In genomic region chr9:136886610-136887597, GRCh38 we compare ENCODE assay signal across 1 cellular context.
TF ChIP-seq lines count a peak whose summit lies in the region.

No MANE protein-coding gene starts in this region.

TF ChIP-seq in HepG2, 621 proteins besides CTCF, POLR2A, EP300 and RAD21 (continued from another document and continues in another):
- TF ChIP-seq ZHX1 (CRISPR knock-in tag; IDR thresholded peaks at IDR 0.05; ENCODE audit: low read depth) (no peak), ZNF142 (CRISPR knock-in tag; IDR thresholded peaks at IDR 0.05) (no peak), RXRB (CRISPR knock-in tag; IDR thresholded peaks at IDR 0.05; ENCODE audit: borderline replicate concordance) (0 out of 2 replicates have a peak, but pooled peaks have one; percentile 9), ZNF850 (CRISPR knock-in tag; conservative IDR thresholded peaks at IDR 0.05) (no peak), ZUFSP (CRISPR knock-in tag; IDR thresholded peaks at IDR 0.05; ENCODE audit: borderline replicate concordance) (no peak), ARNT2 (CRISPR knock-in tag; IDR thresholded peaks at IDR 0.05; ENCODE audit: low read depth) (no peak), MYC (CRISPR knock-in tag; IDR thresholded peaks at IDR 0.05; ENCODE audit: borderline replicate concordance) (peak; percentile 65; the same call in 1 of the 2 replicates), THAP9 (CRISPR knock-in tag; IDR thresholded peaks at IDR 0.05; ENCODE audit: borderline replicate concordance) (0 out of 2 replicates have a peak, but pooled peaks have one; percentile 52), ARNTL (CRISPR knock-in tag; IDR thresholded peaks at IDR 0.05) (0 out of 2 replicates have a peak, but pooled peaks have one; percentile 25), HMGA1 (CRISPR knock-in tag; conservative IDR thresholded peaks at IDR 0.05) (no peak), ZMAT5 (CRISPR knock-in tag; IDR thresholded peaks at IDR 0.05; ENCODE audit: borderline replicate concordance, low read depth) (no peak), SMYD3 (CRISPR knock-in tag; IDR thresholded peaks at IDR 0.05) (peak; percentile 55; the same call in 1 of the 2 replicates), ZNF652 (CRISPR knock-in tag; IDR thresholded peaks at IDR 0.05; ENCODE audit: borderline replicate concordance, low read depth) (no peak), ZIK1 (CRISPR knock-in tag; IDR thresholded peaks at IDR 0.05; ENCODE audit: borderline replicate concordance, low read depth) (no peak), DZIP1 (CRISPR knock-in tag; IDR thresholded peaks at IDR 0.05) (peak; percentile 76; the same call in 1 of the 2 replicates), DPF2 (CRISPR knock-in tag; IDR thresholded peaks at IDR 0.05; ENCODE audit: borderline replicate concordance, low read depth) (no peak), ZNF549 (CRISPR knock-in tag; IDR thresholded peaks at IDR 0.05) (no peak), PHB2 (IDR thresholded peaks at IDR 0.05; ENCODE audit: partially characterized antibody) (no peak), KDM3A (CRISPR knock-in tag; IDR thresholded peaks at IDR 0.05; ENCODE audit: low read depth) (peak; percentile 78; the same call in 1 of the 2 replicates), FOXP1 (IDR thresholded peaks at IDR 0.05) (no peak), FOXP1 (CRISPR knock-in tag; IDR thresholded peaks at IDR 0.05) (no peak), TARDBP (CRISPR knock-in tag; IDR thresholded peaks at IDR 0.05) (no peak), SCMH1 (CRISPR knock-in tag; IDR thresholded peaks at IDR 0.05; ENCODE audit: borderline replicate concordance) (no peak), ZNF407 (CRISPR knock-in tag; IDR thresholded peaks at IDR 0.05; ENCODE audit: not compliant biosample characterization) (peak; percentile 20), ATF7-NPFF (CRISPR knock-in tag; IDR thresholded peaks at IDR 0.05; ENCODE audit: low read depth) (no peak; the same call in 1 of the 2 replicates), NFKBIZ (CRISPR knock-in tag; IDR thresholded peaks at IDR 0.05) (no peak), STAT5B (CRISPR knock-in tag; IDR thresholded peaks at IDR 0.05) (no peak), ZNF20 (CRISPR knock-in tag; IDR thresholded peaks at IDR 0.05) (no peak)
